Comparison of ENCODE assay signal across 10 cellular contexts in genomic region chr1:209411491-209411929, GRCh38.
DNase-seq lines count a peak whose midpoint lies in the region; ATAC-seq and TF ChIP-seq lines count a peak whose summit lies in the region.
"Had no signal": no experiment of that assay in that cellular context is flagged by ENCODE, and none has a peak within 500 bp of the region (broad histone marks: within the 10 kb centered on the region; RNA-seq: fewer than 3 reads in every experiment).

No MANE protein-coding gene starts in this region.

- DNase-seq in GM04503 (ENCODE audit: low read depth) (peak; percentile 41), globus pallidus (ENCODE audit: low spot score) (peak; percentile 70), putamen (ENCODE audit: low spot score) (peak; percentile 37), superior temporal gyrus (ENCODE audit: extremely low spot score) (no peak), COLO668 (lab: John Stamatoyannopoulos, UW; ENCODE audit: unreplicated experiment) (no peak)
- no peak for DNase-seq in activated CD4-positive, alpha-beta T cell treated with anti-CD3 and anti-CD28 coated beads for 1 hour
- DNase-seq: activated T-cell treated with anti-CD3 and anti-CD28 coated beads, Interleukin-2, amount 50 U/mL, for 24 hours; NCI-H1436 treated with DMSO at 0.1 percent for 48 hours had no signal

- ATAC-seq in SK-N-SH treated with all-trans-retinoic acid at 6 μM for 48 hours (peak; percentile 80), GM21447 (IDR thresholded peaks at IDR 0.05; ENCODE audit: unreplicated experiment) (no peak)

TF ChIP-seq in SK-N-SH treated with all-trans-retinoic acid at 6 μM for 48 hours, 23 proteins besides CTCF, POLR2A, EP300 and RAD21:
- TF ChIP-seq ZNF565 (CRISPR knock-in tag; conservative IDR thresholded peaks at IDR 0.05; ENCODE audit: low read depth), result no peak

Comparison
In these comparisons a context has a peak if more than half of its experiments do, and no peak if none do; other contexts are left out.
1. DNase-seq: peak in GM04503 (single experiment), globus pallidus (single experiment) and putamen (single experiment); none in superior temporal gyrus (single experiment), activated CD4-positive, alpha-beta T cell treated with anti-CD3 and anti-CD28 coated beads for 1 hour (single experiment) and COLO668 (single experiment).